1 cellular context compared by ENCODE assay signal in the genomic region with DNA sequence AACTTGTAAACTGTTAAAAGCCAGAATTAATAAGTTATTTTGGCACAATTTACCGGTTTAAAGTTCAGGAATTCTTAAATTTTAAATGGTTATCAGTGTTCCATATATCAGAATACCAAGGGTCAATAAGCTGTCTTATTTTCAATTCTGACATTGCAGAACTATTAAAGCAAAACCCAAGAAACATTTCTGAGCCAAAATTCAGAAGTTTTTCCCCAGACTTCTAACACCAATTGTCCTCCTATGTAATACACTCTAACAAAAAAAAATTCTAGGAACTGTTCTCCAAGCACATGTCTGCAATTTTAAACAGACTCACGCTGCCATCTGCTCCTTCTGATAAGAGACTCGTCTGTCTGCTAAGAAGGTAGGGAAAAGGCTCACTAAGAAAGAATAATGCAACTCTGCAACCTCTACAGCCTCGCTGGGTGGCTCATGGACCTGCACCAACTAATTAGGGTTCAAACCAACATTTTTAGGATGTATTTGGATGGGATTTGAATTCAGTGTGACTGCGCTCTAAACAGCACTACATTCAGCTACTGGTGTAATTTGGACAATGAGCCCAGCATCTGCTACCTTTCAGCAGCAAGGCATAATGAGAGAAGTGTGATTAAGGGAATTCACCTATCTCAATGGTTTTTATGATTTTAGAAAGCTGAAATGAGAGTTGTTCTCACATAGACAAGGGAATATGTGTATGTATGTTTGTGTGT.
TF ChIP-seq lines count a peak whose summit lies in the region.

No MANE protein-coding gene starts in this region.

TF ChIP-seq in K562, 482 proteins besides CTCF, POLR2A, EP300 and RAD21 (continued from another document and continues in another):
- peak in 1 of 2 experiments; percentile 93; a peak in 2 of 4 replicates for TF ChIP-seq TBL1XR1 (IDR thresholded peaks at IDR 0.05; ENCODE audit: low read length in 2 of 2)
- peak; percentile 98 for TF ChIP-seq CXXC5 (CRISPR knock-in tag; IDR thresholded peaks at IDR 0.05)
- peak; percentile 73; the same call in 1 of the 2 replicates for TF ChIP-seq KLF16 (IDR thresholded peaks at IDR 0.05)
- TF ChIP-seq ZNF24 (IDR thresholded peaks at IDR 0.05) = no peak
- TF ChIP-seq, protein P1, sequence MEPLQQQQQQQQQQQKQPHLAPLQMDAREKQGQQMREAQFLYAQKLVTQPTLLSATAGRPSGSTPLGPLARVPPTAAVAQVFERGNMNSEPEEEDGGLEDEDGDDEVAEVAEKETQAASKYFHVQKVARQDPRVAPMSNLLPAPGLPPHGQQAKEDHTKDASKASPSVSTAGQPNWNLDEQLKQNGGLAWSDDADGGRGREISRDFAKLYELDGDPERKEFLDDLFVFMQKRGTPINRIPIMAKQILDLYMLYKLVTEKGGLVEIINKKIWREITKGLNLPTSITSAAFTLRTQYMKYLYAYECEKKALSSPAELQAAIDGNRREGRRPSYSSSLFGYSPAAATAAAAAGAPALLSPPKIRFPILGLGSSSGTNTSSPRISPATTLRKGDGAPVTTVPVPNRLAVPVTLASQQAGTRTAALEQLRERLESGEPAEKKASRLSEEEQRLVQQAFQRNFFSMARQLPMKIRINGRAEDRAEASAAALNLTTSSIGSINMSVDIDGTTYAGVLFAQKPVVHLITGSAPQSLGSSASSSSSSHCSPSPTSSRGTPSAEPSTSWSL (CRISPR knock-in tag; IDR thresholded peaks at IDR 0.05; ENCODE audit: borderline replicate concordance) = no peak
- TF ChIP-seq, protein P2, sequence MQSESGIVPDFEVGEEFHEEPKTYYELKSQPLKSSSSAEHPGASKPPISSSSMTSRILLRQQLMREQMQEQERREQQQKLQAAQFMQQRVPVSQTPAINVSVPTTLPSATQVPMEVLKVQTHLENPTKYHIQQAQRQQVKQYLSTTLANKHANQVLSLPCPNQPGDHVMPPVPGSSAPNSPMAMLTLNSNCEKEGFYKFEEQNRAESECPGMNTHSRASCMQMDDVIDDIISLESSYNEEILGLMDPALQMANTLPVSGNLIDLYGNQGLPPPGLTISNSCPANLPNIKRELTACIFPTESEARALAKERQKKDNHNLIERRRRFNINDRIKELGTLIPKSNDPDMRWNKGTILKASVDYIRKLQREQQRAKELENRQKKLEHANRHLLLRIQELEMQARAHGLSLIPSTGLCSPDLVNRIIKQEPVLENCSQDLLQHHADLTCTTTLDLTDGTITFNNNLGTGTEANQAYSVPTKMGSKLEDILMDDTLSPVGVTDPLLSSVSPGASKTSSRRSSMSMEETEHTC (IDR thresholded peaks at IDR 0.05) = peak; percentile 55; the same call in 1 of the 2 replicates
- TF ChIP-seq, protein P3, sequence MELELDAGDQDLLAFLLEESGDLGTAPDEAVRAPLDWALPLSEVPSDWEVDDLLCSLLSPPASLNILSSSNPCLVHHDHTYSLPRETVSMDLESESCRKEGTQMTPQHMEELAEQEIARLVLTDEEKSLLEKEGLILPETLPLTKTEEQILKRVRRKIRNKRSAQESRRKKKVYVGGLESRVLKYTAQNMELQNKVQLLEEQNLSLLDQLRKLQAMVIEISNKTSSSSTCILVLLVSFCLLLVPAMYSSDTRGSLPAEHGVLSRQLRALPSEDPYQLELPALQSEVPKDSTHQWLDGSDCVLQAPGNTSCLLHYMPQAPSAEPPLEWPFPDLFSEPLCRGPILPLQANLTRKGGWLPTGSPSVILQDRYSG (tag; conservative IDR thresholded peaks at IDR 0.05; ENCODE audit: low read depth) = no peak
- no peak; the same call in 1 of the 2 replicates for TF ChIP-seq GATAD2B (IDR thresholded peaks at IDR 0.05; ENCODE audit: borderline replicate concordance)
- TF ChIP-seq ZNF57 (CRISPR knock-in tag; IDR thresholded peaks at IDR 0.05) = no peak
- TF ChIP-seq, protein P4, sequence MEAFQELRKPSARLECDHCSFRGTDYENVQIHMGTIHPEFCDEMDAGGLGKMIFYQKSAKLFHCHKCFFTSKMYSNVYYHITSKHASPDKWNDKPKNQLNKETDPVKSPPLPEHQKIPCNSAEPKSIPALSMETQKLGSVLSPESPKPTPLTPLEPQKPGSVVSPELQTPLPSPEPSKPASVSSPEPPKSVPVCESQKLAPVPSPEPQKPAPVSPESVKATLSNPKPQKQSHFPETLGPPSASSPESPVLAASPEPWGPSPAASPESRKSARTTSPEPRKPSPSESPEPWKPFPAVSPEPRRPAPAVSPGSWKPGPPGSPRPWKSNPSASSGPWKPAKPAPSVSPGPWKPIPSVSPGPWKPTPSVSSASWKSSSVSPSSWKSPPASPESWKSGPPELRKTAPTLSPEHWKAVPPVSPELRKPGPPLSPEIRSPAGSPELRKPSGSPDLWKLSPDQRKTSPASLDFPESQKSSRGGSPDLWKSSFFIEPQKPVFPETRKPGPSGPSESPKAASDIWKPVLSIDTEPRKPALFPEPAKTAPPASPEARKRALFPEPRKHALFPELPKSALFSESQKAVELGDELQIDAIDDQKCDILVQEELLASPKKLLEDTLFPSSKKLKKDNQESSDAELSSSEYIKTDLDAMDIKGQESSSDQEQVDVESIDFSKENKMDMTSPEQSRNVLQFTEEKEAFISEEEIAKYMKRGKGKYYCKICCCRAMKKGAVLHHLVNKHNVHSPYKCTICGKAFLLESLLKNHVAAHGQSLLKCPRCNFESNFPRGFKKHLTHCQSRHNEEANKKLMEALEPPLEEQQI (IDR thresholded peaks at IDR 0.05) = peak; percentile 96
- TF ChIP-seq, protein P5, sequence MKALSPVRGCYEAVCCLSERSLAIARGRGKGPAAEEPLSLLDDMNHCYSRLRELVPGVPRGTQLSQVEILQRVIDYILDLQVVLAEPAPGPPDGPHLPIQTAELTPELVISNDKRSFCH (CRISPR knock-in tag; IDR thresholded peaks at IDR 0.05) = no peak
- TF ChIP-seq, protein P5 (tag; IDR thresholded peaks at IDR 0.05) = no peak
- no peak for TF ChIP-seq TFAM (CRISPR knock-in tag; conservative IDR thresholded peaks at IDR 0.05)
- peak; percentile 98 for TF ChIP-seq SMAD4 (CRISPR knock-in tag; conservative IDR thresholded peaks at IDR 0.05)
- no peak for TF ChIP-seq NR2C1 (IDR thresholded peaks at IDR 0.05)
- peak; percentile 20; the same call in 1 of the 2 replicates for TF ChIP-seq NR2C1 (tag; IDR thresholded peaks at IDR 0.05)
- no peak for TF ChIP-seq DIDO1 (tag; IDR thresholded peaks at IDR 0.05; ENCODE audit: low read depth)
- no peak for TF ChIP-seq HNRNPUL1 (IDR thresholded peaks at IDR 0.05; ENCODE audit: low read length)
- no peak for TF ChIP-seq ESRRA (IDR thresholded peaks at IDR 0.05; ENCODE audit: borderline replicate concordance, low read depth)
- TF ChIP-seq, protein P6, sequence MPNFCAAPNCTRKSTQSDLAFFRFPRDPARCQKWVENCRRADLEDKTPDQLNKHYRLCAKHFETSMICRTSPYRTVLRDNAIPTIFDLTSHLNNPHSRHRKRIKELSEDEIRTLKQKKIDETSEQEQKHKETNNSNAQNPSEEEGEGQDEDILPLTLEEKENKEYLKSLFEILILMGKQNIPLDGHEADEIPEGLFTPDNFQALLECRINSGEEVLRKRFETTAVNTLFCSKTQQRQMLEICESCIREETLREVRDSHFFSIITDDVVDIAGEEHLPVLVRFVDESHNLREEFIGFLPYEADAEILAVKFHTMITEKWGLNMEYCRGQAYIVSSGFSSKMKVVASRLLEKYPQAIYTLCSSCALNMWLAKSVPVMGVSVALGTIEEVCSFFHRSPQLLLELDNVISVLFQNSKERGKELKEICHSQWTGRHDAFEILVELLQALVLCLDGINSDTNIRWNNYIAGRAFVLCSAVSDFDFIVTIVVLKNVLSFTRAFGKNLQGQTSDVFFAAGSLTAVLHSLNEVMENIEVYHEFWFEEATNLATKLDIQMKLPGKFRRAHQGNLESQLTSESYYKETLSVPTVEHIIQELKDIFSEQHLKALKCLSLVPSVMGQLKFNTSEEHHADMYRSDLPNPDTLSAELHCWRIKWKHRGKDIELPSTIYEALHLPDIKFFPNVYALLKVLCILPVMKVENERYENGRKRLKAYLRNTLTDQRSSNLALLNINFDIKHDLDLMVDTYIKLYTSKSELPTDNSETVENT (CRISPR knock-in tag; IDR thresholded peaks at IDR 0.05) = no peak
- TF ChIP-seq ETV5 (CRISPR knock-in tag; IDR thresholded peaks at IDR 0.05; ENCODE audit: low read depth) = no peak
- TF ChIP-seq PTRF (tag; IDR thresholded peaks at IDR 0.05) = no peak
- TF ChIP-seq MYNN (IDR thresholded peaks at IDR 0.05) = no peak
- no peak for TF ChIP-seq MYNN (CRISPR knock-in tag; IDR thresholded peaks at IDR 0.05)
- TF ChIP-seq GATAD2A (IDR thresholded peaks at IDR 0.05) = peak; percentile 71; the same call in 1 of the 2 replicates
- TF ChIP-seq ETS2 (tag; IDR thresholded peaks at IDR 0.05; ENCODE audit: borderline replicate concordance, poor library complexity, severe bottlenecking) = no peak
- TF ChIP-seq, protein P7, sequence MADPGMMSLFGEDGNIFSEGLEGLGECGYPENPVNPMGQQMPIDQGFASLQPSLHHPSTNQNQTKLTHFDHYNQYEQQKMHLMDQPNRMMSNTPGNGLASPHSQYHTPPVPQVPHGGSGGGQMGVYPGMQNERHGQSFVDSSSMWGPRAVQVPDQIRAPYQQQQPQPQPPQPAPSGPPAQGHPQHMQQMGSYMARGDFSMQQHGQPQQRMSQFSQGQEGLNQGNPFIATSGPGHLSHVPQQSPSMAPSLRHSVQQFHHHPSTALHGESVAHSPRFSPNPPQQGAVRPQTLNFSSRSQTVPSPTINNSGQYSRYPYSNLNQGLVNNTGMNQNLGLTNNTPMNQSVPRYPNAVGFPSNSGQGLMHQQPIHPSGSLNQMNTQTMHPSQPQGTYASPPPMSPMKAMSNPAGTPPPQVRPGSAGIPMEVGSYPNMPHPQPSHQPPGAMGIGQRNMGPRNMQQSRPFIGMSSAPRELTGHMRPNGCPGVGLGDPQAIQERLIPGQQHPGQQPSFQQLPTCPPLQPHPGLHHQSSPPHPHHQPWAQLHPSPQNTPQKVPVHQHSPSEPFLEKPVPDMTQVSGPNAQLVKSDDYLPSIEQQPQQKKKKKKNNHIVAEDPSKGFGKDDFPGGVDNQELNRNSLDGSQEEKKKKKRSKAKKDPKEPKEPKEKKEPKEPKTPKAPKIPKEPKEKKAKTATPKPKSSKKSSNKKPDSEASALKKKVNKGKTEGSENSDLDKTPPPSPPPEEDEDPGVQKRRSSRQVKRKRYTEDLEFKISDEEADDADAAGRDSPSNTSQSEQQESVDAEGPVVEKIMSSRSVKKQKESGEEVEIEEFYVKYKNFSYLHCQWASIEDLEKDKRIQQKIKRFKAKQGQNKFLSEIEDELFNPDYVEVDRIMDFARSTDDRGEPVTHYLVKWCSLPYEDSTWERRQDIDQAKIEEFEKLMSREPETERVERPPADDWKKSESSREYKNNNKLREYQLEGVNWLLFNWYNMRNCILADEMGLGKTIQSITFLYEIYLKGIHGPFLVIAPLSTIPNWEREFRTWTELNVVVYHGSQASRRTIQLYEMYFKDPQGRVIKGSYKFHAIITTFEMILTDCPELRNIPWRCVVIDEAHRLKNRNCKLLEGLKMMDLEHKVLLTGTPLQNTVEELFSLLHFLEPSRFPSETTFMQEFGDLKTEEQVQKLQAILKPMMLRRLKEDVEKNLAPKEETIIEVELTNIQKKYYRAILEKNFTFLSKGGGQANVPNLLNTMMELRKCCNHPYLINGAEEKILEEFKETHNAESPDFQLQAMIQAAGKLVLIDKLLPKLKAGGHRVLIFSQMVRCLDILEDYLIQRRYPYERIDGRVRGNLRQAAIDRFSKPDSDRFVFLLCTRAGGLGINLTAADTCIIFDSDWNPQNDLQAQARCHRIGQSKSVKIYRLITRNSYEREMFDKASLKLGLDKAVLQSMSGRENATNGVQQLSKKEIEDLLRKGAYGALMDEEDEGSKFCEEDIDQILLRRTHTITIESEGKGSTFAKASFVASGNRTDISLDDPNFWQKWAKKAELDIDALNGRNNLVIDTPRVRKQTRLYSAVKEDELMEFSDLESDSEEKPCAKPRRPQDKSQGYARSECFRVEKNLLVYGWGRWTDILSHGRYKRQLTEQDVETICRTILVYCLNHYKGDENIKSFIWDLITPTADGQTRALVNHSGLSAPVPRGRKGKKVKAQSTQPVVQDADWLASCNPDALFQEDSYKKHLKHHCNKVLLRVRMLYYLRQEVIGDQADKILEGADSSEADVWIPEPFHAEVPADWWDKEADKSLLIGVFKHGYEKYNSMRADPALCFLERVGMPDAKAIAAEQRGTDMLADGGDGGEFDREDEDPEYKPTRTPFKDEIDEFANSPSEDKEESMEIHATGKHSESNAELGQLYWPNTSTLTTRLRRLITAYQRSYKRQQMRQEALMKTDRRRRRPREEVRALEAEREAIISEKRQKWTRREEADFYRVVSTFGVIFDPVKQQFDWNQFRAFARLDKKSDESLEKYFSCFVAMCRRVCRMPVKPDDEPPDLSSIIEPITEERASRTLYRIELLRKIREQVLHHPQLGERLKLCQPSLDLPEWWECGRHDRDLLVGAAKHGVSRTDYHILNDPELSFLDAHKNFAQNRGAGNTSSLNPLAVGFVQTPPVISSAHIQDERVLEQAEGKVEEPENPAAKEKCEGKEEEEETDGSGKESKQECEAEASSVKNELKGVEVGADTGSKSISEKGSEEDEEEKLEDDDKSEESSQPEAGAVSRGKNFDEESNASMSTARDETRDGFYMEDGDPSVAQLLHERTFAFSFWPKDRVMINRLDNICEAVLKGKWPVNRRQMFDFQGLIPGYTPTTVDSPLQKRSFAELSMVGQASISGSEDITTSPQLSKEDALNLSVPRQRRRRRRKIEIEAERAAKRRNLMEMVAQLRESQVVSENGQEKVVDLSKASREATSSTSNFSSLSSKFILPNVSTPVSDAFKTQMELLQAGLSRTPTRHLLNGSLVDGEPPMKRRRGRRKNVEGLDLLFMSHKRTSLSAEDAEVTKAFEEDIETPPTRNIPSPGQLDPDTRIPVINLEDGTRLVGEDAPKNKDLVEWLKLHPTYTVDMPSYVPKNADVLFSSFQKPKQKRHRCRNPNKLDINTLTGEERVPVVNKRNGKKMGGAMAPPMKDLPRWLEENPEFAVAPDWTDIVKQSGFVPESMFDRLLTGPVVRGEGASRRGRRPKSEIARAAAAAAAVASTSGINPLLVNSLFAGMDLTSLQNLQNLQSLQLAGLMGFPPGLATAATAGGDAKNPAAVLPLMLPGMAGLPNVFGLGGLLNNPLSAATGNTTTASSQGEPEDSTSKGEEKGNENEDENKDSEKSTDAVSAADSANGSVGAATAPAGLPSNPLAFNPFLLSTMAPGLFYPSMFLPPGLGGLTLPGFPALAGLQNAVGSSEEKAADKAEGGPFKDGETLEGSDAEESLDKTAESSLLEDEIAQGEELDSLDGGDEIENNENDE (IDR thresholded peaks at IDR 0.05; ENCODE audit: low read depth, low read length) = no peak
